In genomic region chr7:140607441-140607989, GRCh38 we compare ENCODE assay signal across 9 cellular contexts. TPM values are rescaled to one million over a fixed set of nuclear protein-coding genes. Genes with fewer than 3 reads are reported as not detected.
A peak's percentile ranks its signal among the peaks of the same experiment; 100 is the strongest.
DNase-seq lines count a peak whose midpoint lies in the region; ATAC-seq and TF ChIP-seq lines count a peak whose summit lies in the region.
"Had no signal": no experiment of that assay in that cellular context is flagged by ENCODE, and none has a peak within 500 bp of the region (broad histone marks: within the 10 kb centered on the region; RNA-seq: fewer than 3 reads in every experiment).

No MANE protein-coding gene starts in this region.

- TF ChIP-seq EP300 in esophagus muscularis mucosa (IDR thresholded peaks at IDR 0.05) = no peak
- no peak for TF ChIP-seq EP300 in suprapubic skin (IDR thresholded peaks at IDR 0.05)

- ATAC-seq in lung (ENCODE audit: insufficient read depth, low FRiP score) (no peak), HG02763 (IDR thresholded peaks at IDR 0.05; ENCODE audit: unreplicated experiment) (no peak)

- H3K27me3 ChIP-seq in esophagus muscularis mucosa = no peaks in the 10 kb centered on the region
- H3K27me3 ChIP-seq in lung (ENCODE audit: control insufficient read depth, insufficient read depth) = no peaks in the 10 kb centered on the region
- no peaks in the 10 kb centered on the region for H3K27me3 ChIP-seq in suprapubic skin
- no peaks in the 10 kb centered on the region for H3K27me3 ChIP-seq in H7 (ENCODE audit: control insufficient read depth, insufficient read depth, low read length)

- no peaks in the 10 kb centered on the region for H3K9me3 ChIP-seq in esophagus muscularis mucosa
- H3K9me3 ChIP-seq in lung (ENCODE audit: control insufficient read depth in 2 of 2, insufficient read depth in 1 of 2, low read length in 1 of 2) = no peaks in the 10 kb centered on the region
- H3K9me3 ChIP-seq in suprapubic skin = no peaks in the 10 kb centered on the region

- peak overlapping the region; percentile 68 to 77 (median 72) for H3K27ac ChIP-seq in esophagus muscularis mucosa (replicated peaks in 1 of 4)
- H3K27ac ChIP-seq in lung (ENCODE audit: low read depth in 1 of 2, low read length in 1 of 2) = peak overlapping the region; percentile 17 to 24
- peak overlapping the region; percentile 49 for H3K27ac ChIP-seq in suprapubic skin

- WGBS in esophagus muscularis mucosa = 24% methylated on average over 4 of the region's 7 CpGs
- 50 to 67% methylated on average over 7 of the region's 7 CpGs for WGBS in lung, 2 donors
- 46% methylated on average over 4 of the region's 7 CpGs for WGBS in suprapubic skin

- intact Hi-C loops in esophagus muscularis mucosa (cut with DNase I) = no loop called here

- TF ChIP-seq POLR2A in esophagus muscularis mucosa (IDR thresholded peaks at IDR 0.05; ENCODE audit: low read depth) = no peak
- TF ChIP-seq POLR2A in suprapubic skin (IDR thresholded peaks at IDR 0.05) = no peak

- H3K4me1 ChIP-seq in esophagus muscularis mucosa = peaks cover 43 to 71% (median 71%) of the 10 kb centered on the region in 4 donors
- H3K4me1 ChIP-seq in lung (ENCODE audit: control insufficient read depth in 2 of 2, insufficient read depth in 2 of 2, low read length in 2 of 2) = peaks cover 7 to 11% of the 10 kb centered on the region in 2 donors
- H3K4me1 ChIP-seq in suprapubic skin = no peaks in the 10 kb centered on the region

- H3K4me3 ChIP-seq in esophagus muscularis mucosa = no peak overlapping the region
- H3K4me3 ChIP-seq in lung = no peak overlapping the region
- H3K4me3 ChIP-seq in suprapubic skin = no peak overlapping the region
- H3K4me3 ChIP-seq in H7 (ENCODE audit: insufficient read depth, low read depth, low read length) = no peak overlapping the region

- TF ChIP-seq CTCF in esophagus muscularis mucosa (IDR thresholded peaks at IDR 0.05) (no peak), lung (IDR thresholded peaks at IDR 0.05; ENCODE audit: control extremely low read depth, extremely low read depth) (no peak), suprapubic skin (IDR thresholded peaks at IDR 0.05) (no peak), GM10266 (IDR thresholded peaks at IDR 0.05; ENCODE audit: control insufficient read depth, insufficient read depth, low read depth, missing control alignments) (no peak)

- peaks cover 0 to under 1% (median 0%) of the 10 kb centered on the region in 4 donors for H3K36me3 ChIP-seq in esophagus muscularis mucosa
- no peaks in the 10 kb centered on the region for H3K36me3 ChIP-seq in lung (ENCODE audit: control insufficient read depth in 2 of 2, insufficient read depth in 2 of 2, low read length in 2 of 2)
- H3K36me3 ChIP-seq in suprapubic skin = no peaks in the 10 kb centered on the region
- H3K36me3 ChIP-seq in H7 (replicated peaks; ENCODE audit: control insufficient read depth, insufficient read depth, low read length) = no peaks in the 10 kb centered on the region

- DNase-seq in RPMI7951 (ENCODE audit: low read depth) = peak; percentile 99
- no peak for DNase-seq in esophagus muscularis mucosa (ENCODE audit: extremely low spot score)
- peak; percentile 42 for DNase-seq in lung (ENCODE audit: low spot score)
- peak in 1 of 2 donors; percentile 86 for DNase-seq in suprapubic skin (ENCODE audit: low spot score in 2 of 2)
- DNase-seq in DMS114 treated with DMSO at 0.1 percent for 48 hours (lab: John Stamatoyannopoulos, UW; ENCODE audit: unreplicated experiment) = no peak
- no peak for DNase-seq in GM10266 (ENCODE audit: extremely low spot score)
- DNase-seq in H7 = no peak
- DNase-seq: activated CD4-positive, alpha-beta T cell treated with anti-CD3 and anti-CD28 coated beads for 4 hours had no signal

RNA-seq across cellular contexts. Expression of gene DENND2A, which starts 33.1 kb away (rescaled TPM):
- total RNA-seq in RPMI7951 (2014; rRNA removed; shearing (Covaris generic)) = 26.9 and 29.6 TPM in 2 replicates
- total RNA-seq in esophagus muscularis mucosa (10 to 100 TPM; 46.4 to 77.2 (median 59.2) TPM), lung (10 to 100 TPM; 12.8 to 32.4 TPM), suprapubic skin (1 to 10 TPM in 3 of 4 donors, under 1 TPM in 1; 0.99 to 5.1 (median 2.2) TPM)
- polyA plus RNA-seq in lung = 1 to 10 TPM; 4.1 to 6.6 TPM
- 10.1 and 11.9 TPM in 2 replicates for total RNA-seq in H7 (2014; rRNA removed; shearing (Covaris generic))

Comparison
In these comparisons a context has a peak if more than half of its experiments do, and no peak if none do; other contexts are left out.
1. DNase-seq: peak in RPMI7951 (single experiment) and lung (single experiment); none in esophagus muscularis mucosa (single experiment), DMS114 treated with DMSO at 0.1 percent for 48 hours (single experiment), GM10266 (single experiment) and H7 (single experiment).
2. H3K27ac ChIP-seq: peak in every context shown above with its lines; median percentile 72 in esophagus muscularis mucosa; 49 in suprapubic skin; 20 in lung.